In the genomic region with DNA sequence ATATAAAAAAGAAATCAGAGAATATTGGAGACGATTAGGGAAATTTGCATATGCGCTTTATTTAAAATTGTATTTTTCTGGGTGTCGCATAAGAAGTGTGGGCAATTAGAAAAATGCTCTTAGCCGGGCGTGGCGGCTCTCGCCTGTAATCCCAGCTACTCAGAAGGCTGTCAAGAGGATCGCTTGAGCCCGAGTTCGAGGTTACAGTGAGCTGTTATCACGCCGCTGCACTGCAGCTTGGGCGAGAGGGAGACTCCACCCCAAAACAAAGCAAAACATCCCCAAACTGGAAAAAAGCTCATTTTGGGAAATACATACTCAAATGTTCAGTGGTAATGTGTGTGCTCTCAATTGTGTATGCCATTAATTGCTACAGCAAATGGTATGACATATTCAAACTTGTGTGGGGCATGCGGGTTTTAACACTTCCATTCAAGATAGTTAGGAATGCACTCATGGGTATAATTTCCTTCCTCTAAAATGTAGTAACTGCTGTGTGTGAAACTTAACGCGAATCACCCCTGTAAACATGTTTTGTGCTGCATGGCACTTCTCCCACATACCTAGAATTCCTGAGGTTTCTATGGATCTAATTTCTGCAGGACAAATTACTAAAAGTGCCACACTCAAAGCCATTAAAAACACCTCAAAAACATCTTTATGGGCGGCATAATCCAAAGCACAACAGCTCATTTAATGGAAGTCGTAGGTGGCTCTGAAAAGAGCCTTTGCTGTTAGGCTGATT, we compare ENCODE assay signal across 1 cellular context.
A peak's percentile ranks its signal among the peaks of the same experiment; 100 is the strongest.
TF ChIP-seq lines count a peak whose summit lies in the region.

No MANE protein-coding gene starts in this region.

TF ChIP-seq in Ishikawa, 13 proteins besides CTCF, POLR2A, EP300 and RAD21 (continued from another document):
- TF ChIP-seq, protein P1, sequence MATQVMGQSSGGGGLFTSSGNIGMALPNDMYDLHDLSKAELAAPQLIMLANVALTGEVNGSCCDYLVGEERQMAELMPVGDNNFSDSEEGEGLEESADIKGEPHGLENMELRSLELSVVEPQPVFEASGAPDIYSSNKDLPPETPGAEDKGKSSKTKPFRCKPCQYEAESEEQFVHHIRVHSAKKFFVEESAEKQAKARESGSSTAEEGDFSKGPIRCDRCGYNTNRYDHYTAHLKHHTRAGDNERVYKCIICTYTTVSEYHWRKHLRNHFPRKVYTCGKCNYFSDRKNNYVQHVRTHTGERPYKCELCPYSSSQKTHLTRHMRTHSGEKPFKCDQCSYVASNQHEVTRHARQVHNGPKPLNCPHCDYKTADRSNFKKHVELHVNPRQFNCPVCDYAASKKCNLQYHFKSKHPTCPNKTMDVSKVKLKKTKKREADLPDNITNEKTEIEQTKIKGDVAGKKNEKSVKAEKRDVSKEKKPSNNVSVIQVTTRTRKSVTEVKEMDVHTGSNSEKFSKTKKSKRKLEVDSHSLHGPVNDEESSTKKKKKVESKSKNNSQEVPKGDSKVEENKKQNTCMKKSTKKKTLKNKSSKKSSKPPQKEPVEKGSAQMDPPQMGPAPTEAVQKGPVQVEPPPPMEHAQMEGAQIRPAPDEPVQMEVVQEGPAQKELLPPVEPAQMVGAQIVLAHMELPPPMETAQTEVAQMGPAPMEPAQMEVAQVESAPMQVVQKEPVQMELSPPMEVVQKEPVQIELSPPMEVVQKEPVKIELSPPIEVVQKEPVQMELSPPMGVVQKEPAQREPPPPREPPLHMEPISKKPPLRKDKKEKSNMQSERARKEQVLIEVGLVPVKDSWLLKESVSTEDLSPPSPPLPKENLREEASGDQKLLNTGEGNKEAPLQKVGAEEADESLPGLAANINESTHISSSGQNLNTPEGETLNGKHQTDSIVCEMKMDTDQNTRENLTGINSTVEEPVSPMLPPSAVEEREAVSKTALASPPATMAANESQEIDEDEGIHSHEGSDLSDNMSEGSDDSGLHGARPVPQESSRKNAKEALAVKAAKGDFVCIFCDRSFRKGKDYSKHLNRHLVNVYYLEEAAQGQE (IDR thresholded peaks at IDR 0.05; ENCODE audit: low read depth): no peak
- peak; percentile 45 for TF ChIP-seq NFIC (IDR thresholded peaks at IDR 0.05)
